13 cellular contexts compared by ENCODE assay signal in genomic region chr3:171828852-171829770, GRCh38. TPM values are rescaled to one million over a fixed set of nuclear protein-coding genes. Genes with fewer than 3 reads are reported as not detected.
DNase-seq lines count a peak whose midpoint lies in the region; ATAC-seq and TF ChIP-seq lines count a peak whose summit lies in the region.
"Had no signal": no experiment of that assay in that cellular context is flagged by ENCODE, and none has a peak within 500 bp of the region (broad histone marks: within the 10 kb centered on the region; RNA-seq: fewer than 3 reads in every experiment).

No MANE protein-coding gene starts in this region.

- H3K27me3 ChIP-seq in Peyer's patch (no peaks in the 10 kb centered on the region), esophagus squamous epithelium (no peaks in the 10 kb centered on the region), osteoblast (ENCODE audit: insufficient read depth, low read length) (no peaks in the 10 kb centered on the region)

- H2AFZ ChIP-seq in osteoblast (ENCODE audit: low read length), result no peak overlapping the region

- ATAC-seq in GM18909 (IDR thresholded peaks at IDR 0.05; ENCODE audit: poor library complexity, unreplicated experiment), result no peak
- no peak for ATAC-seq in HG02973 (IDR thresholded peaks at IDR 0.05; ENCODE audit: unreplicated experiment)

- H3K4me3 ChIP-seq in AG10803 (ENCODE audit: low read length) (no peak overlapping the region), Peyer's patch (no peak overlapping the region), esophagus squamous epithelium (no peak overlapping the region), osteoblast (ENCODE audit: insufficient read depth, low read length) (no peak overlapping the region)

- intact Hi-C loops in esophagus squamous epithelium (cut with DNase I), result loop anchor here (10.0 kb wide), 1 partner anchor 54 kb away; no protein-coding TSS in a partner anchor

- H3K4me1 ChIP-seq in Peyer's patch (peaks cover 0 to 26% (median 0%) of the 10 kb centered on the region in 4 donors), esophagus squamous epithelium (peaks cover 0 to 51% (median 25%) of the 10 kb centered on the region in 3 donors), osteoblast (ENCODE audit: insufficient read depth, low read length) (peaks cover 58% of the 10 kb centered on the region)

- no peaks in the 10 kb centered on the region for H3K36me3 ChIP-seq in Peyer's patch
- no peaks in the 10 kb centered on the region for H3K36me3 ChIP-seq in esophagus squamous epithelium
- no peaks in the 10 kb centered on the region for H3K36me3 ChIP-seq in osteoblast (ENCODE audit: insufficient read depth, low read length)

- DNase-seq in AG10803 (ENCODE audit: low read depth) (peak; percentile 50), Peyer's patch (no peak), esophagus squamous epithelium (lab: John Stamatoyannopoulos, UW) (no peak), osteoblast (ENCODE audit: insufficient read length, low spot score, missing footprints) (no peak), AG08395 (ENCODE audit: low spot score) (no peak), DMS53 treated with DMSO at 0.1 percent for 48 hours (lab: John Stamatoyannopoulos, UW; ENCODE audit: unreplicated experiment) (no peak)
- DNase-seq: DND-41 had no signal

- WGBS in esophagus squamous epithelium, 2 donors, result 69 to 73% methylated on average over 5 of the region's 5 CpGs

- no peaks in the 10 kb centered on the region for H4K20me1 ChIP-seq in osteoblast (ENCODE audit: insufficient read depth, low read length)

- TF ChIP-seq POLR2A in Peyer's patch (IDR thresholded peaks at IDR 0.05) (no peak), esophagus squamous epithelium (IDR thresholded peaks at IDR 0.05) (no peak)

- no peak overlapping the region for H3K4me2 ChIP-seq in osteoblast (ENCODE audit: insufficient read depth, low read length)

- H3K9me3 ChIP-seq in Peyer's patch (no peaks in the 10 kb centered on the region), esophagus squamous epithelium (no peaks in the 10 kb centered on the region), osteoblast (ENCODE audit: low read depth, low read length) (no peaks in the 10 kb centered on the region)

- no peaks in the 10 kb centered on the region for H3K79me2 ChIP-seq in osteoblast (ENCODE audit: insufficient read depth, low read length)

- TF ChIP-seq CTCF in AG10803 (conservative IDR thresholded peaks at IDR 0.05; ENCODE audit: low read length), result no peak
- no peak for TF ChIP-seq CTCF in Peyer's patch (IDR thresholded peaks at IDR 0.05)
- no peak for TF ChIP-seq CTCF in esophagus squamous epithelium (IDR thresholded peaks at IDR 0.05)
- no peak for TF ChIP-seq CTCF in osteoblast (IDR thresholded peaks at IDR 0.05; ENCODE audit: extremely low read depth, low read depth, low read length)

- H3K27ac ChIP-seq in Peyer's patch (peak overlapping the region in 3 of 4 donors; percentile 15 to 48 (median 40)), esophagus squamous epithelium (peak overlapping the region in 3 of 4 donors; percentile 29 to 68 (median 54)), osteoblast (ENCODE audit: low read depth, low read length) (peak overlapping the region; percentile 63)

RNA-seq across cellular contexts. Expression of gene TMEM212, which starts 14.0 kb away (rescaled TPM):
- total RNA-seq in Peyer's patch (not detected), esophagus squamous epithelium (not detected), osteoblast (not detected in 2 replicates)
- total RNA-seq: activated CD8-positive, alpha-beta memory T cell treated with anti-CD3 and anti-CD28 coated beads for 36 hours; glomerular endothelial cell; natural killer cell treated with Interleukin-12 subunit alpha and Interleukin-12 subunit beta and Interleukin-15 and Interleukin-18, amount 100 ng/mL, for 72 hours; RPMI7951 had no signal

RNA-seq across cellular contexts. Expression of gene PLD1, which starts 18.8 kb away (rescaled TPM):
- 100 to 1,000 TPM; 120 to 218 (median 187) TPM for total RNA-seq in Peyer's patch
- 10 to 100 TPM; 30.9 to 67.9 (median 56.0) TPM for total RNA-seq in esophagus squamous epithelium
- 18.1 and 29.5 TPM in 2 replicates for total RNA-seq in osteoblast
